In genomic region chr22:16617516-16617915, GRCh38 we compare ENCODE assay signal across 14 cellular contexts. TPM values are rescaled to one million over a fixed set of nuclear protein-coding genes. Genes with fewer than 3 reads are reported as not detected.
"Had no signal": no experiment of that assay in that cellular context is flagged by ENCODE, and none has a peak within 500 bp of the region (broad histone marks: within the 10 kb centered on the region; RNA-seq: fewer than 3 reads in every experiment).

No MANE protein-coding gene starts in this region.

RNA-seq across cellular contexts. Expression of gene CCT8L2, which starts 24.9 kb away (rescaled TPM):
- total RNA-seq: activated CD4-positive, alpha-beta memory T cell treated with anti-CD3 and anti-CD28 coated beads, Interleukin-2, amount 10 ng/mL, durations not matched to agents 7 days and 5 days; activated CD4-positive, alpha-beta T cell treated with anti-CD3 and anti-CD28 coated beads for 36 hours; activated CD4-positive, alpha-beta T cell treated with anti-CD3 and anti-CD28 coated beads, Interleukin-2, amount 10 ng/mL, durations not matched to agents 7 days and 5 days; activated CD8-positive, alpha-beta memory T cell treated with anti-CD3 and anti-CD28 coated beads, Interleukin-2, amount 10 ng/mL, durations not matched to agents 7 days and 5 days; activated CD8-positive, alpha-beta T cell treated with anti-CD3 and anti-CD28 coated beads, Interleukin-2, amount 10 ng/mL, durations not matched to agents 7 days and 5 days; activated T-helper 2 cell treated with anti-CD3 and anti-CD28 coated beads, Interferon-gamma antibody, Interleukin-2, Interleukin-4, amounts not matched to agents 10 μg/mL and 5 μg/mL and 100 μg/mL, durations not matched to agents 14 hours and 24 hours and 36 hours; adrenal gland; aorta; astrocyte; body of pancreas; breast epithelium; cardiac septum; cerebellum; WTC11 had no signal
